10 cellular contexts compared by ENCODE assay signal in the genomic region with DNA sequence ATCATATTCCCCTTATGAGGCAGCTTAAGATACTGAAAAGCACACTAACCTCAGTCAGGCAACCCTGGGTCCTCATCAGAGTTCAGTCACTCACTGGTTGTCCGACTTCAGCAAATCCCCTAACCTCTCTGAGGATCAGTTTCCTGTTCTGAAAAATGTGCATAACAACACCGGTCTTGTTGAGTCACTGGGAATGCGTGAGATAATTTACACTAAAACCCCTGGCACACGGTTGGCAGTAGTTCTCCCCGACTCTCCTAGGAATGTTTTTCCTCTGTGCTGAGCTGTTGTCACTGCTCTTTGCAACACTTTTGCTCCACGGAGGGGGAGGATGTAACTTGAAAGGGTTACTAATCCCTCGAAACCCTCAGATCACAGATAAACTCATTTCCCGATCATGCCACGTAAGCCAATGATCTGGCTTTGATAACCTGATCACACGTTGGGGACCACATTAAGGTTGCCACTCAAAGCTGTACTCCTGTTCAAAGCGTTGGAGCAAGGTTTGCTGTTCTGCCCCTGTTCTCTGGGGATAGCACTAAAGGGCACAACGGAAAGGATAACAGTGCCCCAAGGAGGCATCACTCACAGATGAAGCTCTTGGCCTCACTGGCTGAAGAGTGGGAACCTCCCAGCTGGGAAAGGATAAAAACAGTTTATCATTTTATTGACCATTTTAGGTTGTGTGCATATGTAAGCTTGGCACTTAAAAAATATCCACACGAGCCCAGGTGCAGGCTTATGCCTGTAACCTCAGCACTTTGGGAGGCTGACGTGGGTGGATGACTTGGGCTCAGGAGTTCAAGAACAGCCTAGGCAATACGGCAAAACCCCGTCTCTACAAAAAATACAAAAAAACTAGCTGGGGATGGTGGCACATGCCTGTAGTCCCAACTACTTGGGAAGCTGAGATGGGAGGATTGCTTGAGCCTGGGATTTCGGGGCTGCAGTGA. TPM values are rescaled to one million over a fixed set of nuclear protein-coding genes. Genes with fewer than 3 reads are reported as not detected.
DNase-seq lines count a peak whose midpoint lies in the region; ATAC-seq lines count a peak whose summit lies in the region.
"Had no signal": no experiment of that assay in that cellular context is flagged by ENCODE, and none has a peak within 500 bp of the region (broad histone marks: within the 10 kb centered on the region; RNA-seq: fewer than 3 reads in every experiment).

No MANE protein-coding gene starts in this region.

- H3K9ac ChIP-seq in BLaER1 treated with 17β-estradiol and CSF1 and Interleukin-3, amounts not matched to agents 10 nM and 100 nM = no peak overlapping the region
- no peak overlapping the region for H3K9ac ChIP-seq in neuronal stem cell (ENCODE audit: low read depth, low read length, poor library complexity)
- H3K9ac ChIP-seq: BLaER1 had no signal

- H3K27me3 Mint-ChIP-seq in T-helper 17 cell = no peaks in the 10 kb centered on the region

- no peaks in the 10 kb centered on the region for H3K36me3 Mint-ChIP-seq in T-helper 17 cell (ENCODE audit: low read depth)
- H3K36me3 Mint-ChIP-seq in activated naive CD4-positive, alpha-beta T cell treated with anti-CD3 and anti-CD28 coated beads, Interleukin-2, amount 50 U/mL, for 72 hours = peaks cover 8 to 25% of the 10 kb centered on the region in 2 donors

- no peak overlapping the region for H2BK120ac ChIP-seq in neuronal stem cell (ENCODE audit: low read depth, low read length)

- ATAC-seq in T-helper 17 cell (peak; percentile 42), HG02840 (IDR thresholded peaks at IDR 0.05; ENCODE audit: low FRiP score, unreplicated experiment) (no peak), esophagus mucosa (no peak)
- peak; percentile 88 to 89 for ATAC-seq in activated naive CD4-positive, alpha-beta T cell treated with anti-CD3 and anti-CD28 coated beads, Interleukin-2, amount 50 U/mL, for 72 hours

- H3K27ac ChIP-seq in BLaER1 treated with 17β-estradiol and CSF1 and Interleukin-3, amounts not matched to agents 10 nM and 100 nM = no peak overlapping the region
- no peak overlapping the region for H3K27ac ChIP-seq in neuronal stem cell (replicated peaks; ENCODE audit: low read length)
- H3K27ac ChIP-seq: BLaER1 had no signal

- H2BK12ac ChIP-seq in neuronal stem cell (ENCODE audit: low read length) = no peak overlapping the region

- H3K9me3 Mint-ChIP-seq in activated naive CD4-positive, alpha-beta T cell treated with anti-CD3 and anti-CD28 coated beads, Interleukin-2, amount 50 U/mL, for 72 hours = peaks cover 4 to 9% of the 10 kb centered on the region in 2 donors

- no peak overlapping the region for H4K8ac ChIP-seq in neuronal stem cell (ENCODE audit: low read depth, low read length)

- H3K9me3 ChIP-seq in BLaER1 treated with 17β-estradiol and CSF1 and Interleukin-3, amounts not matched to agents 10 nM and 100 nM (replicated peaks in 1 of 11) = peaks cover 0 to 13% (median 6%) of the 10 kb centered on the region in 11 experiments; a peak in 7 of 22 replicates
- H3K9me3 ChIP-seq in T-helper 17 cell (ENCODE audit: control insufficient read depth, low read length, poor library complexity, severe bottlenecking) = no peaks in the 10 kb centered on the region
- no peaks in the 10 kb centered on the region for H3K9me3 ChIP-seq in neuronal stem cell (replicated peaks in 1 of 2; ENCODE audit: control insufficient read depth in 2 of 2, insufficient read depth in 1 of 2, low read depth in 1 of 2, low read length in 2 of 2)

- peak overlapping the region; percentile 82 for H3K4me3 Mint-ChIP-seq in T-helper 17 cell

- H2AFZ ChIP-seq in neuronal stem cell (ENCODE audit: low read length) = peak overlapping the region; percentile 46

- no peaks in the 10 kb centered on the region for H3K27me3 ChIP-seq in BLaER1 treated with 17β-estradiol and CSF1 and Interleukin-3, amounts not matched to agents 10 nM and 100 nM
- peaks cover 0 to 19% (median 0%) of the 10 kb centered on the region in 3 experiments for H3K27me3 ChIP-seq in neuronal stem cell (ENCODE audit: control insufficient read depth in 3 of 3, insufficient read depth in 3 of 3, low read depth in 1 of 3, low read length in 3 of 3)
- H3K27me3 ChIP-seq: BLaER1 had no signal

- peak overlapping the region; percentile 67 for H3K27ac Mint-ChIP-seq in T-helper 17 cell
- H3K27ac Mint-ChIP-seq in activated naive CD4-positive, alpha-beta T cell treated with anti-CD3 and anti-CD28 coated beads, Interleukin-2, amount 50 U/mL, for 72 hours = peak overlapping the region; percentile 88

- peaks cover 18 to 35% (median 27%) of the 10 kb centered on the region in 10 experiments; a peak in 19 of 20 replicates for H3K4me1 ChIP-seq in BLaER1 treated with 17β-estradiol and CSF1 and Interleukin-3, amounts not matched to agents 10 nM and 100 nM
- peaks cover 0 to 1% of the 10 kb centered on the region in 2 donors for H3K4me1 ChIP-seq in neuronal stem cell (ENCODE audit: control insufficient read depth in 2 of 2, insufficient read depth in 1 of 2, low read depth in 1 of 2, low read length in 2 of 2)

- no peaks in the 10 kb centered on the region for H3K79me1 ChIP-seq in neuronal stem cell (ENCODE audit: low read depth, low read length)

- no peak overlapping the region for H2AK5ac ChIP-seq in neuronal stem cell (ENCODE audit: low read depth, low read length)

- H3K36me3 ChIP-seq in BLaER1 treated with 17β-estradiol and CSF1 and Interleukin-3, amounts not matched to agents 10 nM and 100 nM = no peaks in the 10 kb centered on the region
- no peaks in the 10 kb centered on the region for H3K36me3 ChIP-seq in neuronal stem cell (replicated peaks in 1 of 2; ENCODE audit: control insufficient read depth in 2 of 2, insufficient read depth in 2 of 2, low read length in 2 of 2)
- H3K36me3 ChIP-seq: BLaER1 had no signal

- H3K14ac ChIP-seq in neuronal stem cell (ENCODE audit: low read length) = no peak overlapping the region

- H3K4me1 Mint-ChIP-seq in T-helper 17 cell = peaks cover 34% of the 10 kb centered on the region

- no peak overlapping the region for H3K23ac ChIP-seq in neuronal stem cell (ENCODE audit: low read depth, low read length, poor library complexity)

- no peaks in the 10 kb centered on the region for H4K20me1 ChIP-seq in BLaER1 treated with 17β-estradiol and CSF1 and Interleukin-3, amounts not matched to agents 10 nM and 100 nM
- H4K20me1 ChIP-seq: BLaER1 had no signal

- no peak overlapping the region for H2BK15ac ChIP-seq in neuronal stem cell (ENCODE audit: low read length)

- H3K18ac ChIP-seq in neuronal stem cell (ENCODE audit: low read length) = no peak overlapping the region

- H3K4me3 ChIP-seq in BLaER1 treated with 17β-estradiol and CSF1 and Interleukin-3, amounts not matched to agents 10 nM and 100 nM = no peak overlapping the region
- H3K4me3 ChIP-seq in neuronal stem cell (ENCODE audit: low read length in 2 of 2) = no peak overlapping the region
- H3K4me3 ChIP-seq: BLaER1 had no signal

- WGBS in neuronal stem cell (ENCODE audit: extremely low coverage in 2 of 2, insufficient read length in 2 of 2, insufficient replicate concordance in 1 of 2), 2 donors = no CpG with 5 or more reads among the region's 17 CpGs

- peak overlapping the region in 10 of 11 experiments; percentile 6 to 50 (median 19); a peak in 12 of 22 replicates for H3K4me2 ChIP-seq in BLaER1 treated with 17β-estradiol and CSF1 and Interleukin-3, amounts not matched to agents 10 nM and 100 nM
- no peak overlapping the region for H3K4me2 ChIP-seq in neuronal stem cell (ENCODE audit: insufficient read depth, low read length, poor library complexity, severe bottlenecking)
- H3K4me2 ChIP-seq: BLaER1 had no signal

- no peak overlapping the region for H4K91ac ChIP-seq in neuronal stem cell (ENCODE audit: low read depth, low read length, poor library complexity)

- no peak overlapping the region for H2BK5ac ChIP-seq in neuronal stem cell (ENCODE audit: low read length)

- DNase-seq in T-helper 17 cell (no peak), neuronal stem cell (ENCODE audit: low spot score) (no peak), UCSD-AML1 (lab: John Stamatoyannopoulos, UW; ENCODE audit: unreplicated experiment) (no peak), NCI-H2107 treated with DMSO at 0.1 percent for 48 hours (lab: John Stamatoyannopoulos, UW; ENCODE audit: unreplicated experiment) (no peak)
- DNase-seq in activated naive CD4-positive, alpha-beta T cell treated with anti-CD3 and anti-CD28 coated beads, Interleukin-2, amount 50 U/mL, for 72 hours (ENCODE audit: low spot score in 2 of 2) = peak; percentile 76 to 86
- DNase-seq: NCI-H446 treated with DMSO at 0.1 percent for 48 hours had no signal

- H3K4ac ChIP-seq in neuronal stem cell (ENCODE audit: low read length) = no peak overlapping the region

RNA-seq across cellular contexts. Expression of gene RBM17, which starts 5.0 kb away (rescaled TPM):
- total RNA-seq in T-helper 17 cell (100 to 1,000 TPM; 133 to 146 TPM), esophagus mucosa (57.5 TPM)
- 100 to 1,000 TPM; 141 to 227 TPM for total RNA-seq in activated naive CD4-positive, alpha-beta T cell treated with anti-CD3 and anti-CD28 coated beads, Interleukin-2, amount 50 U/mL, for 72 hours
- polyA plus RNA-seq in neuronal stem cell (2013, experiment 1 of 2) = 75.9 TPM
- polyA plus RNA-seq in neuronal stem cell (2013, experiment 2 of 2) = 76.3 TPM

RNA-seq across cellular contexts. Expression of gene IL2RA, which starts 21.6 kb away (rescaled TPM):
- total RNA-seq in T-helper 17 cell = 10 to 100 TPM; 51.7 to 59.2 TPM
- total RNA-seq in activated naive CD4-positive, alpha-beta T cell treated with anti-CD3 and anti-CD28 coated beads, Interleukin-2, amount 50 U/mL, for 72 hours = 100 to 1,000 TPM; 531 to 706 TPM
- not detected for polyA plus RNA-seq in neuronal stem cell (2013, experiment 1 of 2)
- not detected for polyA plus RNA-seq in neuronal stem cell (2013, experiment 2 of 2)
- 1.4 TPM for total RNA-seq in esophagus mucosa

Comparison
In these comparisons a context has a peak if more than half of its experiments do, and no peak if none do; other contexts are left out.
1. ATAC-seq: peak in T-helper 17 cell (single experiment) and activated naive CD4-positive, alpha-beta T cell treated with anti-CD3 and anti-CD28 coated beads, Interleukin-2, amount 50 U/mL, for 72 hours (2 of 2); none in HG02840 (single experiment) and esophagus mucosa (single experiment).
2. DNase-seq: peak in activated naive CD4-positive, alpha-beta T cell treated with anti-CD3 and anti-CD28 coated beads, Interleukin-2, amount 50 U/mL, for 72 hours (2 of 2); none in T-helper 17 cell (0 of 3), neuronal stem cell (single experiment), UCSD-AML1 (single experiment) and NCI-H2107 treated with DMSO at 0.1 percent for 48 hours (single experiment).
3. RNA of gene IL2RA, which starts 21.6 kb away (total RNA-seq): 531 to 706 TPM in activated naive CD4-positive, alpha-beta T cell treated with anti-CD3 and anti-CD28 coated beads, Interleukin-2, amount 50 U/mL, for 72 hours and 51.7 to 59.2 TPM in T-helper 17 cell; 1.4 TPM in esophagus mucosa (single experiment); every median in the first group is over 10 times any median in the second.